ENCODE assay signal across 11 cellular contexts in the genomic region with DNA sequence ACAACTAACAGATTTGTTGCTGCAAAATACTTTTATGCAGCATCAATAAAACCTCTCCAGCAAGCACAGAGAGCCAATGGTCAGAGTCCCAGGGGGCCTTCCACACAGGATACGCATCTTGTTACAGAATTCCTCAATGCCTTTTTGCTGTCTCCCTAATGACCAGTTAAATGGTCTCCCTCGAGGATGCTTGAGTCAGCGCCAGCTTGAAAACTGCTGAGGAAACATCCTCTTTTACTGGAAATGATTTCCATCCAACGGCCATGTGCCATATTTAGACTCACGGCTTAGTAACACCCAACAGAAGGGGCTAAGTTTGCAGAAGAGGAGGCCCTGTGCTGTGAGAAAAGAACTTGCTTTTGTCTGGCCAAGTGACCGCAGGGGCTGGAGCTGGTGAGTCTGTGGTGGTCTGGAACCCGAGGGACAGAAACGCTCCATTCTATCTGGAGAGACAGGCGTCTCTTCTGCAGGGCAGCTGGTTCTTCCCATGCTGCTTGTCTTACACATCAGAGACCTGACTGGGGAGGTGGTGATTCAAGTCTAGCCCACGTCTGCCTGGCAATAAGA.
A peak's percentile ranks its signal among the peaks of the same experiment; 100 is the strongest.
DNase-seq lines count a peak whose midpoint lies in the region; ATAC-seq, FAIRE-seq and TF ChIP-seq lines count a peak whose summit lies in the region.
"Had no signal": no experiment of that assay in that cellular context is flagged by ENCODE, and none has a peak within 500 bp of the region (broad histone marks: within the 10 kb centered on the region; RNA-seq: fewer than 3 reads in every experiment).

No MANE protein-coding gene starts in this region.

- H2BK120ac ChIP-seq in H1 (replicated peaks; ENCODE audit: low read depth, low read length): no peak overlapping the region

- H3K27me3 ChIP-seq in BLaER1 treated with 17β-estradiol and CSF1 and Interleukin-3, amounts not matched to agents 10 nM and 100 nM: no peaks in the 10 kb centered on the region
- no peaks in the 10 kb centered on the region for H3K27me3 ChIP-seq in H1 (replicated peaks in 1 of 4; ENCODE audit: control insufficient read depth in 3 of 4, extremely low read depth in 1 of 4, insufficient read depth in 3 of 4, low read length in 3 of 4)

- TF ChIP-seq RAD21 in H1 (IDR thresholded peaks at IDR 0.05 in 1 of 2, conservative IDR thresholded peaks at IDR 0.05 in 1 of 2; ENCODE audit: low read depth in 2 of 2, low read length in 2 of 2): no peak

- H3K27me3 Mint-ChIP-seq in neural crest cell (ENCODE audit: low read depth): no peaks in the 10 kb centered on the region

- DNase-seq in NCI-H2081 treated with DMSO at 0.1 percent for 48 hours (lab: John Stamatoyannopoulos, UW): peak; percentile 3
- no peak for DNase-seq in H1 (ENCODE audit: low read depth in 1 of 2, low spot score in 2 of 2)
- no peak for DNase-seq in neural crest cell (ENCODE audit: low read depth, low spot score)
- DNase-seq: activated naive CD4-positive, alpha-beta T cell treated with anti-CD3 and anti-CD28 coated beads, Interleukin-2, amount 10 ng/mL, durations not matched to agents 7 days and 5 days had no signal

- H3K9me3 ChIP-seq in BLaER1 treated with 17β-estradiol and CSF1 and Interleukin-3, amounts not matched to agents 10 nM and 100 nM (replicated peaks in 1 of 11): peaks cover 0 to 30% (median 19%) of the 10 kb centered on the region in 11 experiments; a peak in 16 of 22 replicates
- H3K9me3 ChIP-seq in H1 (ENCODE audit: insufficient read depth in 2 of 2, low read depth in 1 of 2, low read length in 1 of 2): peaks cover 3 to 7% of the 10 kb centered on the region in 2 experiments; a peak in 1 of 4 replicates

- ATAC-seq in GM21528 (IDR thresholded peaks at IDR 0.05; ENCODE audit: low FRiP score, unreplicated experiment) (no peak), GM21360 (IDR thresholded peaks at IDR 0.05; ENCODE audit: unreplicated experiment) (no peak), GM18861 (IDR thresholded peaks at IDR 0.05; ENCODE audit: unreplicated experiment) (no peak), HG03571 (IDR thresholded peaks at IDR 0.05; ENCODE audit: unreplicated experiment) (no peak)

- POLR2A ChIA-PET in H1 (lab: Charles Lee; ENCODE audit: partially characterized antibody): no interaction called here

- no peak for TF ChIP-seq EP300 in H1 (IDR thresholded peaks at IDR 0.05; ENCODE audit: borderline replicate concordance in 1 of 2, low read depth in 2 of 2, low read length in 2 of 2)

- H3K18ac ChIP-seq in H1 (ENCODE audit: extremely low read depth, low read length): no peak overlapping the region

- no peaks in the 10 kb centered on the region for H3K36me3 Mint-ChIP-seq in neural crest cell (ENCODE audit: low read depth)
- H3K36me3 Mint-ChIP-seq: activated naive CD4-positive, alpha-beta T cell treated with anti-CD3 and anti-CD28 coated beads, Interleukin-2, amount 10 ng/mL, durations not matched to agents 7 days and 5 days had no signal

- TF ChIP-seq CTCF in H1 (IDR thresholded peaks at IDR 0.05; ENCODE audit: control extremely low read depth in 1 of 3, insufficient read depth in 1 of 3, low read depth in 1 of 3, low read length in 3 of 3) (no peak), neural crest cell (conservative IDR thresholded peaks at IDR 0.05) (no peak)

- no peak overlapping the region for H4K8ac ChIP-seq in H1 (ENCODE audit: extremely low read depth, insufficient read depth, low read length)

- H3K23ac ChIP-seq in H1 (ENCODE audit: insufficient read length): no peak overlapping the region

- H2AK5ac ChIP-seq in H1 (ENCODE audit: low read depth, low read length): no peak overlapping the region

- H2BK15ac ChIP-seq in H1 (ENCODE audit: low read length): no peak overlapping the region

- H3K23me2 ChIP-seq in H1 (ENCODE audit: low read depth, low read length): no peaks in the 10 kb centered on the region

- peak overlapping the region in 8 of 10 experiments; percentile 1 to 59 (median 36); a peak in 13 of 20 replicates for H3K4me3 ChIP-seq in BLaER1 treated with 17β-estradiol and CSF1 and Interleukin-3, amounts not matched to agents 10 nM and 100 nM
- no peak overlapping the region for H3K4me3 ChIP-seq in H1 (ENCODE audit: extremely low read depth in 1 of 4, insufficient read depth in 2 of 4, low read depth in 3 of 4, low read length in 4 of 4)

- H2AFZ ChIP-seq in H1 (ENCODE audit: low read length): 0 out of 2 replicates have a peak overlapping the region, but pooled peaks have one; percentile 45

- WGBS in H1 (ENCODE audit: extremely low coverage in 1 of 2, insufficient coverage in 1 of 2, insufficient read length in 1 of 2, insufficient replicate concordance in 2 of 2, low coverage in 1 of 2, low lambda C conversion rate in 2 of 2, missing lambda C conversion rate in 1 of 2), 2 experiments: 92% methylated on average over 9 of the region's 10 CpGs; no CpG with 5 or more reads in 1 of the 2 experiments

- peaks cover 39 to 77% (median 57%) of the 10 kb centered on the region in 10 experiments for H3K4me1 ChIP-seq in BLaER1 treated with 17β-estradiol and CSF1 and Interleukin-3, amounts not matched to agents 10 nM and 100 nM
- H3K4me1 ChIP-seq in H1 (replicated peaks in 1 of 4; ENCODE audit: control insufficient read depth in 3 of 4, insufficient read depth in 4 of 4, low read length in 3 of 4): no peaks in the 10 kb centered on the region; a peak in 1 of 7 replicates

- no peak overlapping the region for H2BK12ac ChIP-seq in H1 (ENCODE audit: low read depth, low read length)

- no peak overlapping the region for H3K4ac ChIP-seq in H1 (replicated peaks; ENCODE audit: insufficient read length, low read depth, low read length)

- peaks cover 15% of the 10 kb centered on the region for H3K4me1 Mint-ChIP-seq in neural crest cell
- H3K4me1 Mint-ChIP-seq: activated naive CD4-positive, alpha-beta T cell treated with anti-CD3 and anti-CD28 coated beads, Interleukin-2, amount 10 ng/mL, durations not matched to agents 7 days and 5 days had no signal

- peaks cover 5% of the 10 kb centered on the region for H3K9me3 Mint-ChIP-seq in neural crest cell
- H3K9me3 Mint-ChIP-seq: activated naive CD4-positive, alpha-beta T cell treated with anti-CD3 and anti-CD28 coated beads, Interleukin-2, amount 10 ng/mL, durations not matched to agents 7 days and 5 days had no signal

- no peak for TF ChIP-seq POLR2A in H1 (IDR thresholded peaks at IDR 0.05; ENCODE audit: control extremely low read depth in 1 of 2, low read depth in 2 of 2, low read length in 2 of 2)

- H2BK5ac ChIP-seq in H1 (ENCODE audit: low read depth, low read length): no peak overlapping the region

- H3K27ac ChIP-seq in BLaER1 treated with 17β-estradiol and CSF1 and Interleukin-3, amounts not matched to agents 10 nM and 100 nM: peak overlapping the region; percentile 72 to 93 (median 84)
- no peak overlapping the region for H3K27ac ChIP-seq in H1 (ENCODE audit: low read depth, low read length)

- no peak overlapping the region for H4K91ac ChIP-seq in H1 (replicated peaks; ENCODE audit: insufficient read length, low read length)

- H4K5ac ChIP-seq in H1 (ENCODE audit: insufficient read length, low read depth, low read length): no peak overlapping the region

- CTCF ChIA-PET in H1 (lab: Charles Lee; ENCODE audit: partially characterized antibody): interaction anchor here (0.7 to 1.3 kb wide), 2 partner anchors 9 to 132 kb away, joined by 3 read pairs; no protein-coding TSS in a partner anchor

- no peak overlapping the region for H2BK20ac ChIP-seq in H1 (ENCODE audit: low read length)

- H3K9ac ChIP-seq in BLaER1 treated with 17β-estradiol and CSF1 and Interleukin-3, amounts not matched to agents 10 nM and 100 nM: peak overlapping the region; percentile 45 to 84 (median 69)
- H3K9ac ChIP-seq in H1 (replicated peaks in 1 of 4; ENCODE audit: extremely low read depth in 1 of 4, low read depth in 3 of 4, low read length in 3 of 4): no peak overlapping the region

- no peak overlapping the region for H3K56ac ChIP-seq in H1 (replicated peaks; ENCODE audit: insufficient read length, low read depth, low read length)

- H3K27ac Mint-ChIP-seq in neural crest cell (ENCODE audit: unreplicated experiment): peak overlapping the region; percentile 3
- H3K27ac Mint-ChIP-seq: activated naive CD4-positive, alpha-beta T cell treated with anti-CD3 and anti-CD28 coated beads, Interleukin-2, amount 10 ng/mL, durations not matched to agents 7 days and 5 days had no signal

- no peak for FAIRE-seq in H1 (lab: Jason Lieb, UNC)
- FAIRE-seq: G401.6, islet of Langerhans had no signal

- H3K79me1 ChIP-seq in H1 (ENCODE audit: low read depth, low read length): no peaks in the 10 kb centered on the region

- peak overlapping the region; percentile 71 to 88 (median 80) for H3K4me2 ChIP-seq in BLaER1 treated with 17β-estradiol and CSF1 and Interleukin-3, amounts not matched to agents 10 nM and 100 nM
- no peak overlapping the region for H3K4me2 ChIP-seq in H1 (ENCODE audit: insufficient read depth in 1 of 2, low read depth in 2 of 2, low read length in 2 of 2)

- no peaks in the 10 kb centered on the region for H3K79me2 ChIP-seq in H1 (ENCODE audit: control insufficient read depth in 1 of 2, insufficient read depth in 2 of 2, low read length in 2 of 2)

- H4K20me1 ChIP-seq in BLaER1 treated with 17β-estradiol and CSF1 and Interleukin-3, amounts not matched to agents 10 nM and 100 nM: no peaks in the 10 kb centered on the region
- no peaks in the 10 kb centered on the region for H4K20me1 ChIP-seq in H1 (replicated peaks in 1 of 2; ENCODE audit: control insufficient read depth in 1 of 2, insufficient read depth in 2 of 2, low read length in 2 of 2)

- no peak overlapping the region for H3K14ac ChIP-seq in H1 (ENCODE audit: insufficient read length)

- peaks cover 0 to 14% (median 0%) of the 10 kb centered on the region in 11 experiments; a peak in 3 of 22 replicates for H3K36me3 ChIP-seq in BLaER1 treated with 17β-estradiol and CSF1 and Interleukin-3, amounts not matched to agents 10 nM and 100 nM
- no peaks in the 10 kb centered on the region for H3K36me3 ChIP-seq in H1 (ENCODE audit: control insufficient read depth in 2 of 4, insufficient read depth in 4 of 4, low read length in 3 of 4)

- H3K4me3 Mint-ChIP-seq in neural crest cell: no peak overlapping the region
- H3K4me3 Mint-ChIP-seq: activated naive CD4-positive, alpha-beta T cell treated with anti-CD3 and anti-CD28 coated beads, Interleukin-2, amount 10 ng/mL, durations not matched to agents 7 days and 5 days had no signal

TF ChIP-seq in H1, 55 proteins besides CTCF, POLR2A, EP300 and RAD21:
- no peak for TF ChIP-seq BCL11A (IDR thresholded peaks at IDR 0.05; ENCODE audit: low read depth in 2 of 2, low read length in 2 of 2)
- no peak for TF ChIP-seq SAP30 (IDR thresholded peaks at IDR 0.05; ENCODE audit: insufficient read depth, insufficient replicate concordance, low read length)

Comparison
In these comparisons a context has a peak if more than half of its experiments do, and no peak if none do; other contexts are left out.
1. H3K4me2 ChIP-seq: peak in BLaER1 treated with 17β-estradiol and CSF1 and Interleukin-3, amounts not matched to agents 10 nM and 100 nM (11 of 11); none in H1 (0 of 2).
2. H3K4me3 ChIP-seq: peak in BLaER1 treated with 17β-estradiol and CSF1 and Interleukin-3, amounts not matched to agents 10 nM and 100 nM (8 of 10); none in H1 (0 of 4).
3. H3K9ac ChIP-seq: peak in BLaER1 treated with 17β-estradiol and CSF1 and Interleukin-3, amounts not matched to agents 10 nM and 100 nM (11 of 11); none in H1 (0 of 4).